Comparison of ENCODE assay signal across 1 cellular context in genomic region chr11:18865951-18866350, GRCh38.
TF ChIP-seq lines count a peak whose summit lies in the region.

No MANE protein-coding gene starts in this region.

TF ChIP-seq in H1, 55 proteins besides CTCF, POLR2A, EP300 and RAD21:
- peak; percentile 41 for TF ChIP-seq NANOG (IDR thresholded peaks at IDR 0.05; ENCODE audit: insufficient read depth, low read depth, low read length, poor library complexity, severe bottlenecking)
- no peak for TF ChIP-seq SRF (IDR thresholded peaks at IDR 0.05; ENCODE audit: low read depth, low read length)
- TF ChIP-seq ASH2L (IDR thresholded peaks at IDR 0.05; ENCODE audit: low read length): peak; percentile 39
- TF ChIP-seq TCF12 (IDR thresholded peaks at IDR 0.05; ENCODE audit: low read depth, low read length): 0 out of 2 replicates have a peak, but pooled peaks have one; percentile 79
- no peak for TF ChIP-seq CEBPB (IDR thresholded peaks at IDR 0.05; ENCODE audit: low read depth, low read length)
- TF ChIP-seq KDM1A (IDR thresholded peaks at IDR 0.05; ENCODE audit: borderline replicate concordance, low read length): no peak
- TF ChIP-seq EZH2 (IDR thresholded peaks at IDR 0.05; ENCODE audit: low read depth, low read length, severe bottlenecking): no peak
- TF ChIP-seq TEAD4 (IDR thresholded peaks at IDR 0.05; ENCODE audit: low read depth, low read length): peak; percentile 98
- peak; percentile 82 for TF ChIP-seq SP1 (IDR thresholded peaks at IDR 0.05; ENCODE audit: low read depth, low read length)
- peak in 1 of 2 experiments; percentile 39 for TF ChIP-seq BCL11A (IDR thresholded peaks at IDR 0.05; ENCODE audit: low read depth in 2 of 2, low read length in 2 of 2)
- no peak for TF ChIP-seq HDAC6 (IDR thresholded peaks at IDR 0.05; ENCODE audit: low read depth, low read length)
- TF ChIP-seq SIN3A (conservative IDR thresholded peaks at IDR 0.05 in 1 of 2, IDR thresholded peaks at IDR 0.05 in 1 of 2; ENCODE audit: low read depth in 1 of 2, low read length in 2 of 2): no peak
- no peak for TF ChIP-seq RNF2 (IDR thresholded peaks at IDR 0.05; ENCODE audit: borderline replicate concordance, low read depth, low read length, missing control alignments, poor library complexity, severe bottlenecking)
- TF ChIP-seq MAFK (IDR thresholded peaks at IDR 0.05; ENCODE audit: low read depth, low read length): no peak
- peak; percentile 90 for TF ChIP-seq POU5F1 (IDR thresholded peaks at IDR 0.05; ENCODE audit: low read depth, low read length)
- TF ChIP-seq RFX5 (IDR thresholded peaks at IDR 0.05; ENCODE audit: borderline replicate concordance, low read depth, low read length): no peak
